ENCODE assay signal across 33 cellular contexts in the genomic region with DNA sequence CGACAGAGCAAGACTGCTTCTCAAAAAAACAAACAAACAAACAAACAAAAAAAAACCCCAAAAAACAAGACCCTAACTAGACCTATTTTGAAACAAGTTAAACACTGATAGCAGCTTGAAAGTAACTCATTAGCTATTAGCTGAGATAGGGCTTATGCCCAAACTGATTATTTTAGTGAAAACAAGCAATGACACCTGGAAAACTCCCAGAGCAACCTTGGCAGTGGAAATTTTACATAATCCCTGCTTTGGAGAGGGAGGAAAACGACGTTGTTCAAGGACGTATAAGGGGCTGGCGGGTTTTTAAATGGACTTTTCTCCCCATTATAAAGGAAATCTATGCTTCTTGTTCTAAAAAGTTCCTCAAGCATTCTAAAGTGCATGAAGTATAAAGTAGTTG. TPM values are rescaled to one million over a fixed set of nuclear protein-coding genes. Genes with fewer than 3 reads are reported as not detected.
"Had no signal": no experiment of that assay in that cellular context is flagged by ENCODE, and none has a peak within 500 bp of the region (broad histone marks: within the 10 kb centered on the region; RNA-seq: fewer than 3 reads in every experiment).

No MANE protein-coding gene starts in this region.

- H3K4me3 Mint-ChIP-seq: mesothelial cell of epicardium; naive B cell; natural killer cell; nephron progenitor cell; neural progenitor cell; stimulated activated effector memory CD8-positive, alpha-beta T cell treated with anti-CD3 and anti-CD28 coated beads, Interleukin-12 subunit alpha, Interleukin-12 subunit beta, amount 100 ng/mL, for 72 hours; stimulated activated naive CD8-positive, alpha-beta T cell treated with anti-CD3 and anti-CD28 coated beads, Interleukin-15, Interleukin-2, amounts not matched to agents 100 ng/mL and 50 ng/mL, for 24 hours had no signal

- ATAC-seq: left cardiac atrium; left lung; natural killer cell; right cardiac atrium; stimulated activated effector memory CD8-positive, alpha-beta T cell treated with anti-CD3 and anti-CD28 coated beads, Interleukin-12 subunit alpha, Interleukin-12 subunit beta, amount 100 ng/mL, for 72 hours; upper lobe of right lung had no signal

- H3K4me3 ChIP-seq: left lung, lung, neural progenitor cell, prostate gland, sigmoid colon, spleen, suprapubic skin, thoracic aorta, tibial artery, upper lobe of right lung had no signal

- H3K4me1 Mint-ChIP-seq: mesothelial cell of epicardium; naive B cell; natural killer cell; nephron progenitor cell; neural progenitor cell; stimulated activated effector memory CD8-positive, alpha-beta T cell treated with anti-CD3 and anti-CD28 coated beads, Interleukin-12 subunit alpha, Interleukin-12 subunit beta, amount 100 ng/mL, for 72 hours had no signal

- H3K4me2 ChIP-seq: neural progenitor cell had no signal

- H3K4me1 ChIP-seq: left lung, neural progenitor cell, prostate gland, sigmoid colon, spleen, suprapubic skin, tibial artery, upper lobe of right lung had no signal

- H3K9ac ChIP-seq: neural progenitor cell had no signal

- H3K27me3 ChIP-seq: left lung, neural progenitor cell, neutrophil, sigmoid colon, spleen, suprapubic skin, tibial artery, upper lobe of right lung had no signal

- H3K27me3 Mint-ChIP-seq: naive B cell; stimulated activated naive CD8-positive, alpha-beta T cell treated with anti-CD3 and anti-CD28 coated beads, Interleukin-15, Interleukin-2, amounts not matched to agents 100 ng/mL and 50 ng/mL, for 24 hours had no signal

- FAIRE-seq: keratinocyte, small intestine, urothelium cell line had no signal

- H3K27ac Mint-ChIP-seq: mesothelial cell of epicardium; naive B cell; natural killer cell; nephron progenitor cell; neural progenitor cell; stimulated activated naive CD8-positive, alpha-beta T cell treated with anti-CD3 and anti-CD28 coated beads, Interleukin-15, Interleukin-2, amounts not matched to agents 100 ng/mL and 50 ng/mL, for 24 hours had no signal

- H3K9me3 Mint-ChIP-seq: mesothelial cell of epicardium; naive B cell; natural killer cell; nephron progenitor cell; neural progenitor cell; stimulated activated effector memory CD8-positive, alpha-beta T cell treated with anti-CD3 and anti-CD28 coated beads, Interleukin-12 subunit alpha, Interleukin-12 subunit beta, amount 100 ng/mL, for 72 hours; stimulated activated naive CD8-positive, alpha-beta T cell treated with anti-CD3 and anti-CD28 coated beads, Interleukin-15, Interleukin-2, amounts not matched to agents 100 ng/mL and 50 ng/mL, for 24 hours had no signal

- H3K36me3 ChIP-seq: prostate gland had no signal

- H2AFZ ChIP-seq: neural progenitor cell had no signal

- H3K27ac ChIP-seq: left lung, neural progenitor cell, neutrophil, prostate gland, sigmoid colon, spleen, suprapubic skin, thoracic aorta, tibial artery, upper lobe of right lung had no signal

- H3K9me3 ChIP-seq: left lung, neutrophil, prostate gland, sigmoid colon, spleen, suprapubic skin, thoracic aorta, tibial artery, upper lobe of right lung had no signal

- DNase-seq: hippocampal formation; kidney glomerular epithelial cell; left cardiac atrium; left lung; mesendoderm; naive B cell; natural killer cell; nephron progenitor cell; occipital lobe; posterior cingulate gyrus; retina; right cardiac atrium; sigmoid colon; small intestine; spleen; stimulated activated CD4-positive, alpha-beta T cell treated with anti-CD3 and anti-CD28 coated beads, Interleukin-4, amount 100 ng/mL, for 24 hours; stimulated activated naive CD4-positive, alpha-beta T cell; tibial artery; trophoblast cell; upper lobe of right lung had no signal

RNA-seq across cellular contexts. Expression of a gene that starts 45.4 kb away (rescaled TPM):
- total RNA-seq: left cardiac atrium, left lung, lower leg skin, lung, mesothelial cell of epicardium, occipital lobe, osteocyte, right cardiac atrium, spleen, suprapubic skin, upper lobe of right lung had no signal
